19 cellular contexts compared by ENCODE assay signal in the genomic region with DNA sequence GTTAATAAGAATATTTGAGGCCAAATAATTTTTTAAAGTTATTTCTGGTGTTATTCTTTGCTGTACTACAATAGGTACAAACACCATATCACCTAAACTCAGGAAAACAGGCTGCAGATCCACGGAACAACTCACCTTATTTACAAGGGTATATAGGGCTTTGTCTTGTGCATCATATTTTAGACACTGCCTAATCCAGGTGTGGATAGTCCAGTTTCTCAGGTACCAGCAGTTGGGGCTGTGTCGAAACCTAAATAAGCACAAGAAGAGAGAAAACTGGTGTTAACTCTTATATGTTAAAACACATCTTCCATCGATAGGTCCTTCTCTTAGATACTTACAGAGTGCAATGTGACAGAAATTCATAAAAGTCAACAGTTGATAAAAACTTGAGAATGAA.
"Had no signal": no experiment of that assay in that cellular context is flagged by ENCODE, and none has a peak within 500 bp of the region (broad histone marks: within the 10 kb centered on the region; RNA-seq: fewer than 3 reads in every experiment).

No MANE protein-coding gene starts in this region.

- H3K27ac Mint-ChIP-seq: naive thymus-derived CD4-positive, alpha-beta T cell had no signal

- H3K4me3 ChIP-seq: dorsolateral prefrontal cortex, esophagus squamous epithelium, gastroesophageal sphincter, ovary, right atrium auricular region, sigmoid colon, skin epidermis, stomach, thoracic aorta, transverse colon had no signal

- DNase-seq: cortex of kidney; dorsolateral prefrontal cortex; effector CD8-positive, alpha-beta T cell; esophagus squamous epithelium; kidney glomerular epithelial cell; naive thymus-derived CD4-positive, alpha-beta T cell; ovary; sigmoid colon; stimulated activated CD4-positive, alpha-beta T cell treated with anti-CD3 and anti-CD28 coated beads, Interleukin-12 subunit alpha, Interleukin-12 subunit beta, amount 100 ng/mL, for 4 hours; stimulated activated naive CD4-positive, alpha-beta T cell; stomach; substantia nigra; transverse colon had no signal

- H3K4me1 ChIP-seq: transverse colon had no signal

- H3K27me3 ChIP-seq: dorsolateral prefrontal cortex, esophagus squamous epithelium, gastroesophageal sphincter, ovary, right atrium auricular region, sigmoid colon, stomach, transverse colon had no signal

- H3K36me3 ChIP-seq: ovary, right atrium auricular region, thoracic aorta had no signal

- H3K9me3 Mint-ChIP-seq: naive thymus-derived CD4-positive, alpha-beta T cell had no signal

- ATAC-seq: gastroesophageal sphincter; naive thymus-derived CD4-positive, alpha-beta T cell had no signal

- FAIRE-seq: islet of Langerhans, urothelium cell line had no signal

- H3K27ac ChIP-seq: esophagus squamous epithelium, gastroesophageal sphincter, ovary, right atrium auricular region, sigmoid colon, skin epidermis, stomach, thoracic aorta, transverse colon had no signal

- H3K4me3 Mint-ChIP-seq: naive thymus-derived CD4-positive, alpha-beta T cell had no signal

- H3K9me3 ChIP-seq: esophagus squamous epithelium, gastroesophageal sphincter, ovary, right atrium auricular region, sigmoid colon, stomach, thoracic aorta, transverse colon had no signal
